ENCODE assay signal across 7 cellular contexts in the genomic region with DNA sequence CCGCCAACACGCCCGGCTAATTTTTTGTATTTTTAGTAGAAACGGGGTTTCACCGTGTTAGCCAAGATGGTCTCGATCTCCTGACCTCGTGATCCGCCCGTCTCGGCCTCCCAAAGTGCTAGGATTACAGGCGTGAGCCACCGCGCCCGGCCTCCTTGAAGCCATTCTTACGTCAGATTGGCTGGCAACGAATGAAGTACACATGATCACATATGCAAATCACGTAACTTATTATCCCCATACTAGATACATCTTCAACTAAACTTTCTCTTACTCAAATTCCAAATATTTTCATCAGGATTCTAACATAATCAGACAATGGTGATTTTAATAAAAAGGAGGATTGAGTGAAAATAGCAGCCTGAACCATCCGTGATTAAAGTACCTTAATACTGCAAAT. TPM values are rescaled to one million over a fixed set of nuclear protein-coding genes. Genes with fewer than 3 reads are reported as not detected.
A peak's percentile ranks its signal among the peaks of the same experiment; 100 is the strongest.
DNase-seq lines count a peak whose midpoint lies in the region; ATAC-seq and TF ChIP-seq lines count a peak whose summit lies in the region.
"Not testable (repeated sequence)": the region's sequence is repeated elsewhere in the genome, so short reads cannot be mapped to it uniquely, and the experiment has no call there.

No MANE protein-coding gene starts in this region.

- H3K4me1 ChIP-seq in GM23338 (ENCODE audit: insufficient read depth): peaks cover 22% of the 10 kb centered on the region
- peaks cover 60% of the 10 kb centered on the region for H3K4me1 ChIP-seq in OCI-LY7 (ENCODE audit: insufficient read depth, low read length, poor library complexity, severe bottlenecking)
- H3K4me1 ChIP-seq in trophoblast cell (ENCODE audit: control insufficient read depth in 1 of 2, insufficient read depth in 2 of 2, low read length in 2 of 2): not testable (repeated sequence)

- not testable (repeated sequence) for H3F3A ChIP-seq in GM23338 (replicated peaks; ENCODE audit: low read depth)

- not testable (repeated sequence) for H3K79me2 ChIP-seq in GM23338 (replicated peaks; ENCODE audit: insufficient read depth); OCI-LY7 (ENCODE audit: insufficient read depth, low read depth, low read length); trophoblast cell (ENCODE audit: control insufficient read depth, insufficient read depth, low read length, poor library complexity)

- peak overlapping the region; percentile 92 for H2BK120ac ChIP-seq in trophoblast cell (ENCODE audit: insufficient read depth, low read length, poor library complexity)

- DNase-seq in CD4-positive, alpha-beta T cell; GM23338 (ENCODE audit: low spot score); activated CD4-positive, alpha-beta memory T cell treated with anti-CD3 and anti-CD28 coated beads, Interleukin-2, amount 10 ng/mL, durations not matched to agents 7 days and 5 days; activated naive CD8-positive, alpha-beta T cell treated with anti-CD3 and anti-CD28 coated beads for 36 hours: not testable (repeated sequence)
- DNase-seq in OCI-LY7 (ENCODE audit: low spot score): peak; percentile 14
- peak; percentile 16 to 58 for DNase-seq in trophoblast cell

- not testable (repeated sequence) for H2AFZ ChIP-seq in GM23338; OCI-LY7 (ENCODE audit: low read length); trophoblast cell (ENCODE audit: insufficient read depth, low read length, poor library complexity)

- H2BK12ac ChIP-seq in trophoblast cell (ENCODE audit: low read length): peak overlapping the region; percentile 70

- H3K27me3 Mint-ChIP-seq in CD4-positive, alpha-beta T cell; T-helper 1 cell treated with Interleukin-12 subunit alpha and Interleukin-12 subunit beta and Interleukin-4 antibody, amounts not matched to agents 30 μg/mL and 1 μg/mL, for 36 hours (ENCODE audit: low read depth); activated CD4-positive, alpha-beta memory T cell treated with anti-CD3 and anti-CD28 coated beads, Interleukin-2, amount 10 ng/mL, durations not matched to agents 7 days and 5 days: not testable (repeated sequence)
- peaks cover 13% of the 10 kb centered on the region for H3K27me3 Mint-ChIP-seq in GM23338 (ENCODE audit: insufficient read depth, low read depth, poor library complexity)
- H3K27me3 Mint-ChIP-seq in activated naive CD8-positive, alpha-beta T cell treated with anti-CD3 and anti-CD28 coated beads for 36 hours: peaks cover 10% of the 10 kb centered on the region

- not testable (repeated sequence) for H3K9me3 ChIP-seq in CD4-positive, alpha-beta T cell (ENCODE audit: control insufficient read depth, low read length); OCI-LY7 (ENCODE audit: low read length); trophoblast cell (ENCODE audit: insufficient read depth, low read depth, low read length)

- not testable (repeated sequence) for H2AK5ac ChIP-seq in trophoblast cell (ENCODE audit: low read length)

- not testable (repeated sequence) for H3K27me3 ChIP-seq in CD4-positive, alpha-beta T cell (ENCODE audit: control insufficient read depth, insufficient read depth, low read length); GM23338 (ENCODE audit: insufficient read depth); trophoblast cell (ENCODE audit: insufficient read depth, low read length)

- H3K79me1 ChIP-seq in trophoblast cell (ENCODE audit: low read length): peaks cover 16% of the 10 kb centered on the region

- POLR2A ChIA-PET in CD4-positive, alpha-beta T cell (lab: Charles Lee): interaction anchor here (2.0 to 6.0 kb wide), 6 partner anchors 7 to 110 kb away, joined by 6 to 919 read pairs (median 324); a partner anchor contains a TSS
- POLR2A ChIA-PET in OCI-LY7 (lab: Charles Lee): interaction anchor here (0.6 to 16.1 kb wide), 8 partner anchors 10 to 1825 kb away, joined by 3 to 793 read pairs (median 6); a partner anchor contains a TSS
- POLR2A ChIA-PET in activated CD4-positive, alpha-beta memory T cell treated with anti-CD3 and anti-CD28 coated beads, Interleukin-2, amount 10 ng/mL, durations not matched to agents 7 days and 5 days (lab: Charles Lee): interaction anchor here (1.6 to 16.9 kb wide), 10 partner anchors 7 to 1086 kb away, joined by 4 to 2531 read pairs (median 82); a partner anchor contains a TSS

- H3K18ac ChIP-seq in trophoblast cell (ENCODE audit: low read length): not testable (repeated sequence)

- peak overlapping the region; percentile 70 for H3K4ac ChIP-seq in trophoblast cell (ENCODE audit: low read depth, low read length)

- intact Hi-C loops in CD4-positive, alpha-beta T cell (cut with DNase I, micrococcal nuclease): not testable (repeated sequence)
- intact Hi-C loops in OCI-LY7 (cut with micrococcal nuclease; ENCODE audit: unreplicated experiment): loop anchor here (5.0 kb wide), 1 partner anchor 1845 kb away; a partner anchor contains a TSS

- H3K9me3 Mint-ChIP-seq in CD4-positive, alpha-beta T cell; GM23338; T-helper 1 cell treated with Interleukin-12 subunit alpha and Interleukin-12 subunit beta and Interleukin-4 antibody, amounts not matched to agents 30 μg/mL and 1 μg/mL, for 36 hours; activated CD4-positive, alpha-beta memory T cell treated with anti-CD3 and anti-CD28 coated beads, Interleukin-2, amount 10 ng/mL, durations not matched to agents 7 days and 5 days; activated naive CD8-positive, alpha-beta T cell treated with anti-CD3 and anti-CD28 coated beads for 36 hours: not testable (repeated sequence)

- not testable (repeated sequence) for H3K4me3 ChIP-seq in GM23338; OCI-LY7 (ENCODE audit: low read depth, low read length, poor library complexity, severe bottlenecking); trophoblast cell (ENCODE audit: low read depth, low read length)

- H3K9ac ChIP-seq in trophoblast cell (ENCODE audit: low read length): not testable (repeated sequence)

- not testable (repeated sequence) for H3K4me2 ChIP-seq in GM23338; trophoblast cell (ENCODE audit: low read length)
- H3K4me2 ChIP-seq in OCI-LY7 (ENCODE audit: low read length): 0 out of 2 replicates have a peak overlapping the region, but pooled peaks have one; percentile 9

- peak overlapping the region; percentile 88 for H4K91ac ChIP-seq in trophoblast cell (ENCODE audit: low read depth, low read length)

- H3K36me3 ChIP-seq in GM23338 (ENCODE audit: insufficient read depth); OCI-LY7 (ENCODE audit: insufficient read depth, low read length); trophoblast cell (ENCODE audit: control insufficient read depth in 1 of 2, insufficient read depth in 2 of 2, low read length in 2 of 2): not testable (repeated sequence)

- not testable (repeated sequence) for H2BK5ac ChIP-seq in trophoblast cell (ENCODE audit: low read depth, low read length, poor library complexity)

- peak overlapping the region; percentile 23 for H3K4me3 Mint-ChIP-seq in CD4-positive, alpha-beta T cell
- H3K4me3 Mint-ChIP-seq in GM23338; T-helper 1 cell treated with Interleukin-12 subunit alpha and Interleukin-12 subunit beta and Interleukin-4 antibody, amounts not matched to agents 30 μg/mL and 1 μg/mL, for 36 hours; activated naive CD8-positive, alpha-beta T cell treated with anti-CD3 and anti-CD28 coated beads for 36 hours: not testable (repeated sequence)
- H3K4me3 Mint-ChIP-seq in activated CD4-positive, alpha-beta memory T cell treated with anti-CD3 and anti-CD28 coated beads, Interleukin-2, amount 10 ng/mL, durations not matched to agents 7 days and 5 days: peak overlapping the region; percentile 22

- TF ChIP-seq CTCF in CD4-positive, alpha-beta T cell (IDR thresholded peaks at IDR 0.05); GM23338 (conservative IDR thresholded peaks at IDR 0.05; ENCODE audit: low read depth in 2 of 2); OCI-LY7 (conservative IDR thresholded peaks at IDR 0.05; ENCODE audit: low read length): not testable (repeated sequence)

- H3K36me3 Mint-ChIP-seq in CD4-positive, alpha-beta T cell (ENCODE audit: low read depth): peaks cover 21% of the 10 kb centered on the region
- not testable (repeated sequence) for H3K36me3 Mint-ChIP-seq in GM23338 (ENCODE audit: low read depth); T-helper 1 cell treated with Interleukin-12 subunit alpha and Interleukin-12 subunit beta and Interleukin-4 antibody, amounts not matched to agents 30 μg/mL and 1 μg/mL, for 36 hours (ENCODE audit: low read depth); activated CD4-positive, alpha-beta memory T cell treated with anti-CD3 and anti-CD28 coated beads, Interleukin-2, amount 10 ng/mL, durations not matched to agents 7 days and 5 days (ENCODE audit: low read depth); activated naive CD8-positive, alpha-beta T cell treated with anti-CD3 and anti-CD28 coated beads for 36 hours

- not testable (repeated sequence) for H3K9me2 ChIP-seq in GM23338 (ENCODE audit: insufficient read depth); OCI-LY7 (ENCODE audit: insufficient read depth, low read length)

- H4K12ac ChIP-seq in trophoblast cell (ENCODE audit: low read depth, low read length): not testable (repeated sequence)

- H3K14ac ChIP-seq in trophoblast cell (ENCODE audit: low read length): not testable (repeated sequence)

- ATAC-seq in CD4-positive, alpha-beta T cell (ENCODE audit: poor library complexity); GM23338: not testable (repeated sequence)

- H4K20me1 ChIP-seq in GM23338 (replicated peaks; ENCODE audit: insufficient read depth); OCI-LY7 (ENCODE audit: insufficient read depth, low read length): not testable (repeated sequence)

- peaks cover 28% of the 10 kb centered on the region for H3K4me1 Mint-ChIP-seq in CD4-positive, alpha-beta T cell (ENCODE audit: low read depth)
- H3K4me1 Mint-ChIP-seq in GM23338: peaks cover 34% of the 10 kb centered on the region
- H3K4me1 Mint-ChIP-seq in T-helper 1 cell treated with Interleukin-12 subunit alpha and Interleukin-12 subunit beta and Interleukin-4 antibody, amounts not matched to agents 30 μg/mL and 1 μg/mL, for 36 hours (ENCODE audit: low read depth): peaks cover 39% of the 10 kb centered on the region
- peaks cover 46% of the 10 kb centered on the region for H3K4me1 Mint-ChIP-seq in activated CD4-positive, alpha-beta memory T cell treated with anti-CD3 and anti-CD28 coated beads, Interleukin-2, amount 10 ng/mL, durations not matched to agents 7 days and 5 days
- H3K4me1 Mint-ChIP-seq in activated naive CD8-positive, alpha-beta T cell treated with anti-CD3 and anti-CD28 coated beads for 36 hours: peaks cover 31% of the 10 kb centered on the region

- not testable (repeated sequence) for H3K23ac ChIP-seq in trophoblast cell (ENCODE audit: low read length)

- 100% methylated on average over 1 of the region's 18 CpGs for WGBS in trophoblast cell (ENCODE audit: extremely low coverage, insufficient coverage, insufficient read length)

- not testable (repeated sequence) for H4K8ac ChIP-seq in trophoblast cell (ENCODE audit: low read depth, low read length)

- CTCF ChIA-PET in CD4-positive, alpha-beta T cell (lab: Charles Lee); OCI-LY7 (lab: Charles Lee; ENCODE audit: unreplicated experiment): not testable (repeated sequence)
- CTCF ChIA-PET in activated CD4-positive, alpha-beta memory T cell treated with anti-CD3 and anti-CD28 coated beads, Interleukin-2, amount 10 ng/mL, durations not matched to agents 7 days and 5 days (lab: Charles Lee): interaction anchor here (2.0 to 4.8 kb wide), 3 partner anchors 14 to 50 kb away, joined by 5 to 72 read pairs (median 31); a partner anchor contains a TSS

- H3K27ac Mint-ChIP-seq in CD4-positive, alpha-beta T cell: not testable (repeated sequence)
- H3K27ac Mint-ChIP-seq in GM23338: 0 out of 2 replicates have a peak overlapping the region, but pooled peaks have one; percentile 29
- peak overlapping the region; percentile 43 for H3K27ac Mint-ChIP-seq in T-helper 1 cell treated with Interleukin-12 subunit alpha and Interleukin-12 subunit beta and Interleukin-4 antibody, amounts not matched to agents 30 μg/mL and 1 μg/mL, for 36 hours
- peak overlapping the region; percentile 55 for H3K27ac Mint-ChIP-seq in activated CD4-positive, alpha-beta memory T cell treated with anti-CD3 and anti-CD28 coated beads, Interleukin-2, amount 10 ng/mL, durations not matched to agents 7 days and 5 days
- H3K27ac Mint-ChIP-seq in activated naive CD8-positive, alpha-beta T cell treated with anti-CD3 and anti-CD28 coated beads for 36 hours: peak overlapping the region; percentile 38

- H3K27ac ChIP-seq in CD4-positive, alpha-beta T cell (ENCODE audit: low read depth, low read length); GM23338 (ENCODE audit: low read depth): not testable (repeated sequence)
- H3K27ac ChIP-seq in OCI-LY7 (ENCODE audit: low read depth, low read length, poor library complexity, severe bottlenecking) (peak overlapping the region; percentile 99), trophoblast cell (ENCODE audit: low read depth, low read length) (peak overlapping the region; percentile 68)

- BruUV-seq in OCI-LY7 (replicated peaks; lab: Mats Ljungman, UMichigan): not testable (repeated sequence)

RNA-seq across cellular contexts. Expression of gene HFE, which starts 39.9 kb away (rescaled TPM):
- under 1 TPM; 0.08 to 0.28 TPM for total RNA-seq in CD4-positive, alpha-beta T cell
- total RNA-seq in GM23338 (2014; rRNA removed; shearing (Covaris generic)): 0.63 and 0.78 TPM in 2 replicates
- 0.38 and 0.53 TPM in 2 replicates for polyA plus RNA-seq in GM23338 (2016; fragmentation: Nextera tagmentation; extraction: Ambion mirVana)
- total RNA-seq in OCI-LY7 (2014; rRNA removed; shearing (Covaris generic)): 0.18 and 0.69 TPM in 2 replicates
- 0.57 and 0.72 TPM in 2 replicates for total RNA-seq in OCI-LY7 (2022)
- 1 to 10 TPM; 3.1 to 3.4 TPM for total RNA-seq in activated CD4-positive, alpha-beta memory T cell treated with anti-CD3 and anti-CD28 coated beads, Interleukin-2, amount 10 ng/mL, durations not matched to agents 7 days and 5 days
- under 1 TPM; 0.76 to 0.80 TPM for total RNA-seq in activated naive CD8-positive, alpha-beta T cell treated with anti-CD3 and anti-CD28 coated beads for 36 hours
- 1.7 and 1.8 TPM in 2 replicates for polyA plus RNA-seq in trophoblast cell (2013)
